In genomic region chr17:10033449-10033848, GRCh38 we compare ENCODE assay signal across 13 cellular contexts.
DNase-seq lines count a peak whose midpoint lies in the region; ATAC-seq and TF ChIP-seq lines count a peak whose summit lies in the region.
"Had no signal": no experiment of that assay in that cellular context is flagged by ENCODE, and none has a peak within 500 bp of the region (broad histone marks: within the 10 kb centered on the region; RNA-seq: fewer than 3 reads in every experiment).

No MANE protein-coding gene starts in this region.

- DNase-seq in heart left ventricle = no peak
- no peak for DNase-seq in Right ventricle myocardium superior
- peak; percentile 60 for DNase-seq in globus pallidus (ENCODE audit: low spot score)
- no peak for DNase-seq in tibial nerve (ENCODE audit: low spot score in 2 of 2)
- no peak for DNase-seq in NCI-H748 (lab: John Stamatoyannopoulos, UW; ENCODE audit: unreplicated experiment)
- no peak for DNase-seq in stimulated activated naive CD4-positive, alpha-beta T cell treated with Interleukin-2 at 50 U/mL for 16 hours (lab: John Stamatoyannopoulos, UW)
- DNase-seq: activated T-cell treated with anti-CD3 and anti-CD28 coated beads, Interleukin-2, amount 50 U/mL, for 72 hours; NCI-H446 treated with DMSO at 0.1 percent for 48 hours; nephron progenitor cell; stimulated activated naive CD8-positive, alpha-beta T cell treated with anti-CD3 and anti-CD28 coated beads, Interleukin-15, Interleukin-2, amounts not matched to agents 100 U/mL and 50 U/mL, for 24 hours had no signal

- TF ChIP-seq CTCF in heart left ventricle (IDR thresholded peaks at IDR 0.05) = no peak
- no peak for TF ChIP-seq CTCF in tibial nerve (IDR thresholded peaks at IDR 0.05)

- WGBS in heart left ventricle, 4 donors = 68 to 82% (median 77%) methylated on average over 10 of the region's 10 CpGs
- WGBS in tibial nerve, 2 donors = 40 to 43% methylated on average over 9 of the region's 10 CpGs

- ATAC-seq in heart left ventricle = no peak
- ATAC-seq in Right ventricle myocardium superior (ENCODE audit: poor library complexity) = no peak
- ATAC-seq in HG03460 (IDR thresholded peaks at IDR 0.05; ENCODE audit: unreplicated experiment) = peak; percentile 78
- ATAC-seq in HG03521 (IDR thresholded peaks at IDR 0.05; ENCODE audit: unreplicated experiment) = no peak
- ATAC-seq: activated T-cell treated with anti-CD3 and anti-CD28 coated beads, Interleukin-2, amount 50 U/mL, for 72 hours; stimulated activated naive CD8-positive, alpha-beta T cell treated with anti-CD3 and anti-CD28 coated beads, Interleukin-15, Interleukin-2, amounts not matched to agents 100 U/mL and 50 U/mL, for 24 hours had no signal

- H3K9me3 ChIP-seq in heart left ventricle (no peaks in the 10 kb centered on the region), tibial nerve (no peaks in the 10 kb centered on the region)

- H3K36me3 ChIP-seq in heart left ventricle (peaks cover 0 to 5% (median 0%) of the 10 kb centered on the region in 9 donors), tibial nerve (no peaks in the 10 kb centered on the region)

- TF ChIP-seq EP300 in tibial nerve (IDR thresholded peaks at IDR 0.05) = no peak

- TF ChIP-seq POLR2A in heart left ventricle (IDR thresholded peaks at IDR 0.05) = no peak
- TF ChIP-seq POLR2A in tibial nerve (IDR thresholded peaks at IDR 0.05) = no peak

- peak overlapping the region in 10 of 12 donors; percentile 22 to 62 (median 53) for H3K4me3 ChIP-seq in heart left ventricle
- H3K4me3 ChIP-seq in tibial nerve = peak overlapping the region; percentile 47 to 59 (median 56)

- H3K27ac ChIP-seq in heart left ventricle (peak overlapping the region in 10 of 12 donors; percentile 20 to 96 (median 86)), tibial nerve (peak overlapping the region; percentile 83 to 97 (median 88))
- H3K27ac ChIP-seq: epithelial cell of prostate had no signal

- H3K4me1 ChIP-seq in heart left ventricle (peaks cover 0 to 88% (median 11%) of the 10 kb centered on the region in 12 donors), tibial nerve (peaks cover 0 to 90% (median 31%) of the 10 kb centered on the region in 4 donors)

- intact Hi-C loops in heart left ventricle (cut with DNase I) = no loop called here
- intact Hi-C loops in Right ventricle myocardium superior (cut with DNase I) = no loop called here

- H3K27me3 ChIP-seq in heart left ventricle (no peaks in the 10 kb centered on the region), tibial nerve (no peaks in the 10 kb centered on the region)
